9 cellular contexts compared by ENCODE assay signal in the genomic region with DNA sequence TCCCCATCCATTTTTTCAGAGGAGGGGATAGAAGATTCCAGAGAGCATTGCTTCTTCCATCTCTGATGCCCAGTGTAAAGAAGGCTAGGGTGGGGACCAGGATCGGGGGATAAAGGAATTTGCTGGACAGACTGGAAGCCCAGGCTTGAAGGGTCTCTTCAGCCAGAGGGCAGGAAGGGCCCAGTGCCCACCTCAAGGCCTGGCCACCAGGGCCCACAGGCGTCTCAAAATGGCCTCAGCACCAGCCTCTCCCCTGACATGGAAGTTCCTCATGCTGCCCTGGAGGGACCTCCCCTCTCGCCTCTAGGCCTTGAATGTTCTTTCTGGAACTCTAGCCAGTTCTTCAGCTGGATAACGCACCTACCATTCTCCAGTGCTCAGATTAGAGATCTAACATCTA. TPM values are rescaled to one million over a fixed set of nuclear protein-coding genes. Genes with fewer than 3 reads are reported as not detected.
"Had no signal": no experiment of that assay in that cellular context is flagged by ENCODE, and none has a peak within 500 bp of the region (broad histone marks: within the 10 kb centered on the region; RNA-seq: fewer than 3 reads in every experiment).

No MANE protein-coding gene starts in this region.

- H3K27me3 Mint-ChIP-seq: IgD-negative memory B cell had no signal

- H3K27ac Mint-ChIP-seq: GM23338, H9, IgD-negative memory B cell had no signal

- ATAC-seq: GM23338, HepG2 had no signal

- H3K4me3 Mint-ChIP-seq: GM23338, H9 had no signal

- DNase-seq: H9, HCEC 1CT, KBM-7 had no signal

- H3K4me3 ChIP-seq: GM23338 had no signal

- H3K27ac ChIP-seq: HL-60 had no signal

- H3K9me3 Mint-ChIP-seq: GM23338, H9, IgD-negative memory B cell had no signal

RNA-seq across cellular contexts. Expression of a gene that starts 2.8 kb away (rescaled TPM):
- total RNA-seq: HT1080 had no signal

RNA-seq across cellular contexts. Expression of a gene that starts 35.1 kb away (rescaled TPM):
- polyA plus RNA-seq: IgD-negative memory B cell had no signal

RNA-seq across cellular contexts. Expression of a gene that starts 44.3 kb away (rescaled TPM):
- total RNA-seq: GM23338, H1, H9, HepG2, HT1080 had no signal
- polyA plus RNA-seq: HepG2, IgD-negative memory B cell had no signal
